ENCODE assay signal across 8 cellular contexts in genomic region chr13:49996951-49997895, GRCh38. TPM values are rescaled to one million over a fixed set of nuclear protein-coding genes. Genes with fewer than 3 reads are reported as not detected.
DNase-seq lines count a peak whose midpoint lies in the region; ATAC-seq and TF ChIP-seq lines count a peak whose summit lies in the region.

TSS of gene TRIM13 (plus strand) at chr13:49997042. CDS start at chr13:50011941, 14,899 bp downstream.

- TF ChIP-seq CTCF in AG04449 (IDR thresholded peaks at IDR 0.05; ENCODE audit: insufficient read depth, low read length, missing control alignments): peak; percentile 79
- TF ChIP-seq CTCF in activated B cell treated with CpG ODN at 0.5 μM for 24 hours (IDR thresholded peaks at IDR 0.05): peak; percentile 49

- peak within 1 kb of the TSS; percentile 88 for H3K4me3 Mint-ChIP-seq in activated B cell treated with CpG ODN at 0.5 μM for 24 hours

- peak within 1 kb of the TSS; percentile 79 for H3K4me3 ChIP-seq in AG04449 (ENCODE audit: low read depth, low read length)

- peak within 1 kb of the TSS; percentile 93 for H3K27ac Mint-ChIP-seq in activated B cell treated with CpG ODN at 0.5 μM for 24 hours

- peaks cover 43% of the 10 kb centered on the region for H3K36me3 Mint-ChIP-seq in activated B cell treated with CpG ODN at 0.5 μM for 24 hours (ENCODE audit: low read depth)

- intact Hi-C loops in activated B cell treated with CpG ODN at 0.5 μM for 24 hours (cut with micrococcal nuclease): loop anchor here (1.0 to 5.0 kb wide), 16 partner anchors 16 to 915 kb away; partner anchors contain the start of gene SPRYD7

- CTCF ChIA-PET in AG04449 (lab: Yijun Ruan, JAX): interaction anchor here (0.6 to 4.8 kb wide), 37 partner anchors 9 to 1070 kb away, joined by 3 to 38 read pairs (median 3); partner anchors contain the start of genes KCNRG, KPNA3 and SPRYD7
- CTCF ChIA-PET in activated B cell treated with CpG ODN at 0.5 μM for 24 hours (lab: Charles Lee): interaction anchor here (0.5 to 3.3 kb wide), 31 partner anchors 11 to 918 kb away, joined by 3 to 29 read pairs (median 4); no protein-coding TSS in a partner anchor

- ATAC-seq in GM18861 (IDR thresholded peaks at IDR 0.05; ENCODE audit: unreplicated experiment) (peak; percentile 60), HG03097 (IDR thresholded peaks at IDR 0.05; ENCODE audit: low FRiP score, unreplicated experiment) (peak; percentile 67), activated B cell treated with CpG ODN at 0.5 μM for 24 hours (ENCODE audit: low read depth) (peak; percentile 72)

- H3K27me3 Mint-ChIP-seq in activated B cell treated with CpG ODN at 0.5 μM for 24 hours: no peaks in the 10 kb centered on the region

- peak within 1 kb of the TSS; percentile 97 for H3K27ac ChIP-seq in caudate nucleus (ENCODE audit: low read depth, low read length)

- no peaks in the 10 kb centered on the region for H3K9me3 Mint-ChIP-seq in activated B cell treated with CpG ODN at 0.5 μM for 24 hours

- H3K4me1 Mint-ChIP-seq in activated B cell treated with CpG ODN at 0.5 μM for 24 hours: peaks cover 54% of the 10 kb centered on the region

- POLR2A ChIA-PET in AG04449 (lab: Yijun Ruan, JAX) (interaction anchor here (0.6 to 2.1 kb wide), 11 partner anchors 19 to 915 kb away, joined by 3 to 9 read pairs (median 3); partner anchors contain the start of gene SPRYD7), activated B cell treated with CpG ODN at 0.5 μM for 24 hours (lab: Charles Lee) (interaction anchor here (0.5 to 6.0 kb wide), 76 partner anchors 10 to 1456 kb away, joined by 3 to 271 read pairs (median 5); partner anchors contain the start of genes INTS6, KCNRG, KPNA3 and RNASEH2B)

- DNase-seq in AG04449 (ENCODE audit: low read depth, low spot score) (peak; percentile 51), NCI-H2171 treated with DMSO at 0.1 percent for 48 hours (lab: John Stamatoyannopoulos, UW) (peak; percentile 88), activated B cell treated with CpG ODN at 0.5 μM for 24 hours (peak; percentile 82), caudate nucleus (lab: John Stamatoyannopoulos, UW) (peak in 60 of 61 donors; percentile 55 to 96 (median 89)), iris pigment epithelial cell (ENCODE audit: low read depth) (peak; percentile 94)
- DNase-seq in stimulated activated CD4-positive, alpha-beta T cell treated with anti-CD3 and anti-CD28 coated beads, Interleukin-12 subunit alpha, Interleukin-12 subunit beta, amount 100 ng/mL, for 24 hours (ENCODE audit: low read depth in 2 of 2): peak; percentile 67 to 68

RNA-seq across cellular contexts. Expression of gene TRIM13, which starts in this region (rescaled TPM):
- total RNA-seq in activated B cell treated with CpG ODN at 0.5 μM for 24 hours: 49.3 and 54.4 TPM in 2 replicates

Comparison
In these comparisons a context has a peak if more than half of its experiments do, and no peak if none do; other contexts are left out.
1. Peak in every context shown above with its lines: DNase-seq, ATAC-seq, H3K4me3 ChIP-seq and H3K27ac ChIP-seq.